ENCODE assay signal across 8 cellular contexts in genomic region chr1:150696151-150696550, GRCh38. TPM values are rescaled to one million over a fixed set of nuclear protein-coding genes. Genes with fewer than 3 reads are reported as not detected.
DNase-seq lines count a peak whose midpoint lies in the region; ATAC-seq, FAIRE-seq and TF ChIP-seq lines count a peak whose summit lies in the region.

No MANE protein-coding gene starts in this region.

- H4K20me1 ChIP-seq in HepG2 (ENCODE audit: insufficient read depth, low read length), result no peaks in the 10 kb centered on the region

- no peak overlapping the region for H2AFZ ChIP-seq in HepG2 (ENCODE audit: low read length)

- CTCF ChIA-PET in HepG2 (lab: Yijun Ruan, JAX; ENCODE audit: low intra/inter-chr PET ratio, low total read pairs), result no interaction called here

- H3K27ac ChIP-seq in heart left ventricle (peak overlapping the region in 4 of 12 donors; percentile 22 to 74 (median 62)), HepG2 (ENCODE audit: extremely low read length, insufficient read depth, low read length) (no peak overlapping the region), uterus (peak overlapping the region; percentile 75 to 79)

- H3K4me3 ChIP-seq in heart left ventricle (peak overlapping the region in 11 of 12 donors; percentile 59 to 85 (median 74)), adipocyte (ENCODE audit: low read length) (peak overlapping the region; percentile 96), HepG2 (replicated peaks in 1 of 3; ENCODE audit: insufficient read depth in 1 of 3, low read depth in 2 of 3, low read length in 3 of 3) (peak overlapping the region; percentile 73 to 99 (median 83); a peak in 5 of 6 replicates), uterus (peak overlapping the region; percentile 62 to 72)

- WGBS in heart left ventricle, 4 donors, result 30 to 41% (median 33%) methylated on average over 1 of the region's 1 CpG
- 0% methylated on average over 1 of the region's 1 CpG for WGBS in HepG2 (ENCODE audit: low lambda C conversion rate)

- intact Hi-C loops in heart left ventricle (cut with DNase I) (loop anchor here in 3 of 10 donors (5.0 to 10.0 kb wide), 4 partner anchors 69 to 134 kb away; partner anchors contain the start of genes ENSA (in 1 of the 3) and MCL1 (in 1 of the 3)), Right ventricle myocardium inferior (cut with DNase I) (loop anchor here (2.0 kb wide), 1 partner anchor 135 kb away; no protein-coding TSS in a partner anchor), HepG2 (cut with micrococcal nuclease; ENCODE audit: unreplicated experiment) (loop anchor here (2.0 to 10.0 kb wide), 3 partner anchors 71 to 134 kb away; partner anchors contain the start of gene ENSA), uterus (cut with DNase I; ENCODE audit: low total_unique reads) (no loop called here)

- H3K9me3 ChIP-seq in heart left ventricle (no peaks in the 10 kb centered on the region), adipocyte (ENCODE audit: control insufficient read depth, low read length) (no peaks in the 10 kb centered on the region), HepG2 (ENCODE audit: low read length) (no peaks in the 10 kb centered on the region), uterus (no peaks in the 10 kb centered on the region)

- no peak for TF ChIP-seq RAD21 in HepG2 (CRISPR knock-in tag; IDR thresholded peaks at IDR 0.05)

- H3K27me3 ChIP-seq in heart left ventricle (no peaks in the 10 kb centered on the region), adipocyte (replicated peaks; ENCODE audit: control insufficient read depth, insufficient read depth, low read length) (no peaks in the 10 kb centered on the region), HepG2 (ENCODE audit: control insufficient read depth in 1 of 2, insufficient read depth in 2 of 2, low read length in 2 of 2) (no peaks in the 10 kb centered on the region; a peak in 2 of 5 replicates), uterus (no peaks in the 10 kb centered on the region)

- FAIRE-seq in HepG2 (lab: Jason Lieb, UNC), result no peak

- BruUV-seq in HepG2 (replicated peaks; lab: Mats Ljungman, UMichigan), result TSS peak; percentile 61

- in situ Hi-C loops in HepG2 (cut with HindIII; ENCODE audit: extremely low pct_ligation_motif_present, low pct_unique_long_range_greater_than_20kb), result no loop called here
- in situ Hi-C loops in G401 (cut with HindIII; ENCODE audit: low sequenced_read_pairs), result no loop called here

- POLR2A ChIA-PET in HepG2 (lab: Yijun Ruan, JAX), result interaction anchor here (1.0 to 2.9 kb wide), 4 partner anchors 67 to 135 kb away, joined by 3 to 17 read pairs (median 12); partner anchors contain the start of genes ENSA and MCL1

- peak overlapping the region; percentile 85 for H3K9ac ChIP-seq in adipocyte (ENCODE audit: low read length)
- H3K9ac ChIP-seq in HepG2 (ENCODE audit: insufficient read depth, low read depth, low read length), result 0 out of 2 replicates have a peak overlapping the region, but pooled peaks have one; percentile 67

- peak overlapping the region; percentile 74 for H3K4me2 ChIP-seq in HepG2 (ENCODE audit: low read depth, low read length)

- no peak for ATAC-seq in heart left ventricle
- ATAC-seq in Right ventricle myocardium inferior, result no peak
- ATAC-seq in HepG2, result no peak
- no peak for ATAC-seq in GM18505 (IDR thresholded peaks at IDR 0.05; ENCODE audit: unreplicated experiment)

- TF ChIP-seq CTCF in heart left ventricle (IDR thresholded peaks at IDR 0.05), result no peak
- TF ChIP-seq CTCF in HepG2 (CRISPR knock-in tag; IDR thresholded peaks at IDR 0.05), result no peak
- TF ChIP-seq CTCF in uterus (IDR thresholded peaks at IDR 0.05), result no peak

- DNase-seq in heart left ventricle (no peak), Right ventricle myocardium inferior (ENCODE audit: missing footprints) (no peak), adipocyte (ENCODE audit: low read depth) (peak; percentile 4), HepG2 (ENCODE audit: low spot score) (no peak), uterus (no peak), NCI-H1105 (lab: John Stamatoyannopoulos, UW) (no peak), G401 (ENCODE audit: low spot score) (no peak)

- peaks cover 0 to 40% (median 30%) of the 10 kb centered on the region in 9 donors for H3K36me3 ChIP-seq in heart left ventricle
- H3K36me3 ChIP-seq in adipocyte (ENCODE audit: control insufficient read depth, insufficient read depth, low read length, severe bottlenecking), result peaks cover 28% of the 10 kb centered on the region
- H3K36me3 ChIP-seq in HepG2 (replicated peaks in 1 of 2; ENCODE audit: control insufficient read depth in 1 of 2, insufficient read depth in 2 of 2, low read length in 2 of 2), result peaks cover 3 to 24% of the 10 kb centered on the region in 2 experiments; a peak in 4 of 5 replicates
- no peaks in the 10 kb centered on the region for H3K36me3 ChIP-seq in uterus

- no peak for TF ChIP-seq POLR2A in heart left ventricle (IDR thresholded peaks at IDR 0.05)
- no peak for TF ChIP-seq POLR2A in HepG2 (IDR thresholded peaks at IDR 0.05; ENCODE audit: insufficient read depth in 1 of 2, low read depth in 2 of 2, low read length in 2 of 2)
- TF ChIP-seq POLR2A in uterus (IDR thresholded peaks at IDR 0.05), result no peak
- no peak for TF ChIP-seq POLR2A in GM18505 (IDR thresholded peaks at IDR 0.05; ENCODE audit: borderline replicate concordance, extremely low read depth, insufficient read depth, insufficient read length)

- H3K4me1 ChIP-seq in heart left ventricle (peaks cover 0 to 24% (median 13%) of the 10 kb centered on the region in 12 donors), adipocyte (ENCODE audit: control insufficient read depth, insufficient read depth, low read length) (peaks cover 10% of the 10 kb centered on the region), HepG2 (ENCODE audit: insufficient read depth, low read length) (0 out of 2 replicates have a peak, but pooled peaks cover 17% of the 10 kb centered on the region), uterus (no peaks in the 10 kb centered on the region)

- H3K79me2 ChIP-seq in HepG2 (ENCODE audit: insufficient read depth, low read length), result peaks cover 10% of the 10 kb centered on the region

- TF ChIP-seq EP300 in HepG2 (IDR thresholded peaks at IDR 0.05; ENCODE audit: low read depth in 2 of 2, low read length in 2 of 2) (no peak), HepG2 (CRISPR knock-in tag; IDR thresholded peaks at IDR 0.05; ENCODE audit: borderline replicate concordance) (no peak)

RNA-seq across cellular contexts. Expression of gene GOLPH3L, which starts 0.8 kb away (rescaled TPM):
- total RNA-seq in heart left ventricle (10 to 100 TPM; 11.4 to 22.1 (median 14.7) TPM), Right ventricle myocardium inferior (16.5 TPM), HepG2 (2016; rRNA removed; fragmentation: Illumina TruSeq; extraction: Trizol) (12.8 and 19.3 TPM in 2 replicates), uterus (10 to 100 TPM; 10.6 to 31.5 (median 21.3) TPM)
- polyA plus RNA-seq in heart left ventricle (10 to 100 TPM in 1 of 2 donors, 1 to 10 TPM in 1; 5.5 to 14.4 TPM), HepG2 (2011; rRNA removed) (6.6 and 8.2 TPM in 2 replicates)
- total RNA-seq in HepG2 (2016; cell fraction: cytosol; rRNA removed; fragmentation: Illumina TruSeq; extraction: Trizol; ENCODE audit: low read depth), result 3.3 and 4.3 TPM in 2 replicates
- total RNA-seq in HepG2 (2016; cell fraction: insoluble cytoplasmic fraction; rRNA removed; fragmentation: Illumina TruSeq; extraction: Trizol), result 12.3 and 19.1 TPM in 2 replicates
- total RNA-seq in HepG2 (2016; cell fraction: membrane; rRNA removed; fragmentation: Illumina TruSeq; extraction: Trizol), result 8.7 and 9.3 TPM in 2 replicates
- 7.7 and 10.1 TPM in 2 replicates for total RNA-seq in HepG2 (2016; cell fraction: nucleus; rRNA removed; fragmentation: Illumina TruSeq; extraction: Trizol)
- polyA plus RNA-seq in HepG2 (2011; cell fraction: cytosol; rRNA removed), result 4.6 and 5.6 TPM in 2 replicates
- 1.5 and 2.1 TPM in 2 replicates for polyA plus RNA-seq in HepG2 (2011; cell fraction: nucleus; rRNA removed)
- 9.0 and 11.6 TPM in 2 replicates for polyA plus RNA-seq in HepG2 (2012)
- 1.8 and 2.2 TPM in 2 replicates for polyA plus RNA-seq in HepG2 (2016; cell fraction: cytosol; fragmentation: Illumina TruSeq; extraction: Trizol; ENCODE audit: low read depth)
- 23.2 and 27.6 TPM in 2 replicates for polyA plus RNA-seq in HepG2 (2016; cell fraction: insoluble cytoplasmic fraction; fragmentation: Illumina TruSeq; extraction: Trizol; ENCODE audit: low read depth)
- 5.9 and 6.0 TPM in 2 replicates for polyA plus RNA-seq in HepG2 (2016; cell fraction: membrane; fragmentation: Illumina TruSeq; extraction: Trizol; ENCODE audit: low read depth)
- 12.1 and 14.1 TPM in 2 replicates for polyA plus RNA-seq in HepG2 (2016; cell fraction: nucleus; fragmentation: Illumina TruSeq; extraction: Trizol; ENCODE audit: insufficient read depth, low read depth)
- 6.3 and 11.8 TPM in 2 replicates for polyA minus RNA-seq in HepG2 (2011; rRNA and poly(A)+ RNA removed; ENCODE audit: low replicate concordance)
- polyA minus RNA-seq in HepG2 (2011; cell fraction: cytosol; rRNA and poly(A)+ RNA removed), result 12.8 and 15.2 TPM in 2 replicates
- 9.5 and 12.3 TPM in 2 replicates for polyA minus RNA-seq in HepG2 (2011; cell fraction: nucleus; rRNA and poly(A)+ RNA removed)
- total RNA-seq in G401 (2014; rRNA removed; shearing (Covaris generic)), result 4.4 and 11.1 TPM in 2 replicates

RNA-seq across cellular contexts. Expression of gene HORMAD1, which starts 24.5 kb away (rescaled TPM):
- total RNA-seq in heart left ventricle (under 1 TPM in 2 of 9 donors, not detected in 7; 0.25 to 0.45 TPM), Right ventricle myocardium inferior (not detected), HepG2 (2016; rRNA removed; fragmentation: Illumina TruSeq; extraction: Trizol) (not detected in 2 replicates), uterus (under 1 TPM in 1 of 4 donors, not detected in 3; 0.62 TPM)
- polyA plus RNA-seq in heart left ventricle (not detected), HepG2 (2011; rRNA removed) (not detected in 2 replicates)
- total RNA-seq in HepG2 (2016; cell fraction: cytosol; rRNA removed; fragmentation: Illumina TruSeq; extraction: Trizol; ENCODE audit: low read depth), result not detected in 2 replicates
- total RNA-seq in HepG2 (2016; cell fraction: insoluble cytoplasmic fraction; rRNA removed; fragmentation: Illumina TruSeq; extraction: Trizol), result not detected in 2 replicates
- total RNA-seq in HepG2 (2016; cell fraction: membrane; rRNA removed; fragmentation: Illumina TruSeq; extraction: Trizol), result not detected in 2 replicates
- total RNA-seq in HepG2 (2016; cell fraction: nucleus; rRNA removed; fragmentation: Illumina TruSeq; extraction: Trizol), result not detected in 2 replicates
- polyA plus RNA-seq in HepG2 (2011; cell fraction: cytosol; rRNA removed), result not detected in 2 replicates
- not detected in 2 replicates for polyA plus RNA-seq in HepG2 (2011; cell fraction: nucleus; rRNA removed)
- not detected in 2 replicates for polyA plus RNA-seq in HepG2 (2012)
- polyA plus RNA-seq in HepG2 (2016; cell fraction: cytosol; fragmentation: Illumina TruSeq; extraction: Trizol; ENCODE audit: low read depth), result not detected in 2 replicates
- polyA plus RNA-seq in HepG2 (2016; cell fraction: insoluble cytoplasmic fraction; fragmentation: Illumina TruSeq; extraction: Trizol; ENCODE audit: low read depth), result not detected in 2 replicates
- not detected in 2 replicates for polyA plus RNA-seq in HepG2 (2016; cell fraction: membrane; fragmentation: Illumina TruSeq; extraction: Trizol; ENCODE audit: low read depth)
- polyA plus RNA-seq in HepG2 (2016; cell fraction: nucleus; fragmentation: Illumina TruSeq; extraction: Trizol; ENCODE audit: insufficient read depth, low read depth), result not detected in 2 replicates
- polyA minus RNA-seq in HepG2 (2011; rRNA and poly(A)+ RNA removed; ENCODE audit: low replicate concordance), result 1.1 TPM in 1 of 2 replicates, not detected in the other
- polyA minus RNA-seq in HepG2 (2011; cell fraction: cytosol; rRNA and poly(A)+ RNA removed), result not detected in 2 replicates
- not detected in 2 replicates for polyA minus RNA-seq in HepG2 (2011; cell fraction: nucleus; rRNA and poly(A)+ RNA removed)
- not detected in 2 replicates for total RNA-seq in G401 (2014; rRNA removed; shearing (Covaris generic))
